Comparison of ENCODE assay signal across 3 cellular contexts in genomic region chr11:43172477-43172876, GRCh38.
"Had no signal": no experiment of that assay in that cellular context is flagged by ENCODE, and none has a peak within 500 bp of the region (broad histone marks: within the 10 kb centered on the region; RNA-seq: fewer than 3 reads in every experiment).

No MANE protein-coding gene starts in this region.

- DNase-seq: GDM1, GF-D8 had no signal

- ATAC-seq: GM12878 had no signal

- H3K4me3 ChIP-seq: GM12878 had no signal
